ENCODE assay signal across 17 cellular contexts in genomic region chrX:52277666-52278065, GRCh38.
DNase-seq lines count a peak whose midpoint lies in the region; FAIRE-seq and TF ChIP-seq lines count a peak whose summit lies in the region.
"Had no signal": no experiment of that assay in that cellular context is flagged by ENCODE, and none has a peak within 500 bp of the region (broad histone marks: within the 10 kb centered on the region; RNA-seq: fewer than 3 reads in every experiment).

No MANE protein-coding gene starts in this region.

- no peak overlapping the region for H3K4me2 ChIP-seq in trophoblast cell (ENCODE audit: low read length)
- H3K4me2 ChIP-seq: BLaER1 had no signal

- H3K4me3 ChIP-seq in kidney epithelial cell (ENCODE audit: low read depth, low read length) (no peak overlapping the region), trophoblast cell (ENCODE audit: low read depth, low read length) (no peak overlapping the region)
- H3K4me3 ChIP-seq: BLaER1 had no signal

- H3K79me2 ChIP-seq in trophoblast cell (ENCODE audit: control insufficient read depth, insufficient read depth, low read length, poor library complexity), result no peaks in the 10 kb centered on the region

- H3K14ac ChIP-seq in trophoblast cell (ENCODE audit: low read length), result no peak overlapping the region

- H3K27me3 ChIP-seq in kidney epithelial cell (ENCODE audit: control insufficient read depth, insufficient read depth, low read length) (no peaks in the 10 kb centered on the region), trophoblast cell (ENCODE audit: insufficient read depth, low read length) (no peaks in the 10 kb centered on the region)

- no peaks in the 10 kb centered on the region for H3K36me3 ChIP-seq in kidney epithelial cell (ENCODE audit: control insufficient read depth, insufficient read depth, low read length)
- no peaks in the 10 kb centered on the region for H3K36me3 ChIP-seq in trophoblast cell (ENCODE audit: control insufficient read depth in 1 of 2, insufficient read depth in 2 of 2, low read length in 2 of 2)
- H3K36me3 ChIP-seq: BLaER1 had no signal

- no CpG with 5 or more reads among the region's 8 CpGs for WGBS in trophoblast cell (ENCODE audit: extremely low coverage, insufficient coverage, insufficient read length)

- no peak overlapping the region for H3K18ac ChIP-seq in trophoblast cell (ENCODE audit: low read length)

- peak; percentile 81 for FAIRE-seq in RCC 7860 (lab: Jason Lieb, UNC)

- H3K4ac ChIP-seq in trophoblast cell (ENCODE audit: low read depth, low read length), result no peak overlapping the region

- H2BK5ac ChIP-seq in trophoblast cell (ENCODE audit: low read depth, low read length, poor library complexity), result no peak overlapping the region

- no peak overlapping the region for H3K9ac ChIP-seq in trophoblast cell (ENCODE audit: low read length)
- H3K9ac ChIP-seq: BLaER1 had no signal

- H2AFZ ChIP-seq in trophoblast cell (ENCODE audit: insufficient read depth, low read length, poor library complexity), result no peak overlapping the region

- H2BK120ac ChIP-seq in trophoblast cell (ENCODE audit: insufficient read depth, low read length, poor library complexity), result peak overlapping the region; percentile 33

- no peak overlapping the region for H2BK12ac ChIP-seq in trophoblast cell (ENCODE audit: low read length)

- H4K12ac ChIP-seq in trophoblast cell (ENCODE audit: low read depth, low read length), result no peak overlapping the region

- H4K91ac ChIP-seq in trophoblast cell (ENCODE audit: low read depth, low read length), result no peak overlapping the region

- no peak overlapping the region for H3K23ac ChIP-seq in trophoblast cell (ENCODE audit: low read length)

- no peak overlapping the region for H3K27ac ChIP-seq in trophoblast cell (ENCODE audit: low read depth, low read length)
- H3K27ac ChIP-seq: 22Rv1, BLaER1, HL-60 had no signal

- no peaks in the 10 kb centered on the region for H3K9me3 ChIP-seq in trophoblast cell (ENCODE audit: insufficient read depth, low read depth, low read length)
- H3K9me3 ChIP-seq: Caco-2 had no signal

- H4K8ac ChIP-seq in trophoblast cell (ENCODE audit: low read depth, low read length), result no peak overlapping the region

- no peak for TF ChIP-seq CTCF in kidney epithelial cell (IDR thresholded peaks at IDR 0.05; ENCODE audit: insufficient read depth, low read length, poor library complexity, severe bottlenecking)

- DNase-seq in ACHN (peak; percentile 34), RCC 7860 (ENCODE audit: low spot score) (peak; percentile 42), kidney epithelial cell (ENCODE audit: low read depth) (peak; percentile 26), trophoblast cell (peak in 1 of 2 donors; percentile 52), RPMI8226 (no peak), pons (ENCODE audit: low spot score) (no peak)
- DNase-seq in activated CD4-positive, alpha-beta T cell treated with anti-CD3 and anti-CD28 coated beads, Interleukin-2, amount 50 U/mL, for 48 hours, result no peak
- no peak for DNase-seq in activated T-cell treated with anti-CD3 and anti-CD28 coated beads, Interleukin-2, amount 50 U/mL, for 1 hour
- DNase-seq: AML-193; Caco-2; CD8-positive, alpha-beta memory T cell; DMS53; GF-D8; HCEC 1CT had no signal

- in situ Hi-C loops in ACHN (cut with HindIII; ENCODE audit: low pct_ligation_motif_present, low pct_unique_long_range_greater_than_20kb, low sequenced_read_pairs), result no loop called here

- H3K4me1 ChIP-seq in trophoblast cell (ENCODE audit: control insufficient read depth in 1 of 2, insufficient read depth in 2 of 2, low read length in 2 of 2), result no peaks in the 10 kb centered on the region
- H3K4me1 ChIP-seq: BLaER1, Caco-2 had no signal

- H3K79me1 ChIP-seq in trophoblast cell (ENCODE audit: low read length), result no peaks in the 10 kb centered on the region

- no peak overlapping the region for H2AK5ac ChIP-seq in trophoblast cell (ENCODE audit: low read length)

Comparison
In these comparisons a context has a peak if more than half of its experiments do, and no peak if none do; other contexts are left out.
1. DNase-seq: peak in ACHN (single experiment), RCC 7860 (single experiment) and kidney epithelial cell (single experiment); none in activated CD4-positive, alpha-beta T cell treated with anti-CD3 and anti-CD28 coated beads, Interleukin-2, amount 50 U/mL, for 48 hours (0 of 2), RPMI8226 (single experiment), pons (single experiment) and activated T-cell treated with anti-CD3 and anti-CD28 coated beads, Interleukin-2, amount 50 U/mL, for 1 hour (single experiment).